In the genomic region with DNA sequence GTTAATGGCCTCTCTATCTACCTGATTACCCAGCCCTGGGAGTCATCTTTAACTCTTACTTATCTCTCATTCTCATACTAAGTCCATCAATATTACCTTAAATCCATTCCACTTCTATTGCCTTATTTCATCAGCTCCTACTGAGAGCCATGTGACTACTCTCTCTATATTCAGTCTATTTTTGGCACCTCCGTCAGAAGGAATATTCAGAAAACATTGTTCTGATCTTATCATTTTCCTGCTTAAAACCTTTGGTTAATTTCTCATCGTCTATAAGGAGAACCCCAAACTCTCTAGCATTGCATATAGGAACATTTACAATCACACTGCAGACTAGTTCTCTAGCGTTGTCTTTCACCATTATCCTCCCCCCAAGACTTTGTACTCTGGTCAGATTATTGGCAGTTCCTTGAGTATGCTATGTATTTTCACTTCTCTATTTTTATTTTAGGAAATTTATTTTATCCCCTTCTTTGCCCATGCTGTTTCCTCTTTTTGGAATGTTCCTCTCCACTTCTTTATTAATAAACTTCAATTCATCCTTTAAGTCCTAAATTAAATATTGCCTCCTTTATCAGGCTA, we compare ENCODE assay signal across 24 cellular contexts. TPM values are rescaled to one million over a fixed set of nuclear protein-coding genes. Genes with fewer than 3 reads are reported as not detected.
"Had no signal": no experiment of that assay in that cellular context is flagged by ENCODE, and none has a peak within 500 bp of the region (broad histone marks: within the 10 kb centered on the region; RNA-seq: fewer than 3 reads in every experiment).

No MANE protein-coding gene starts in this region.

- ATAC-seq: activated CD4-positive, alpha-beta T cell treated with anti-CD3 and anti-CD28 coated beads for 36 hours; activated naive CD4-positive, alpha-beta T cell treated with anti-CD3 and anti-CD28 coated beads, Interleukin-2, amount 50 U/mL, for 72 hours; esophagus mucosa; gastrocnemius medialis; left lobe of liver; natural killer cell treated with Interleukin-12 subunit alpha and Interleukin-12 subunit beta and Interleukin-15 and Interleukin-18, amount 100 ng/mL, for 72 hours; stimulated activated naive B cell treated with anti-CD40 and anti-IgM and Interleukin-4, amounts not matched to agents 10 μg/mL and 1 μg/mL and 100 μg/mL, for 72 hours; WTC11 had no signal

- H3K79me2 ChIP-seq: parathyroid adenoma had no signal

- DNase-seq: activated CD4-positive, alpha-beta T cell treated with anti-CD3 and anti-CD28 coated beads for 36 hours; activated CD4-positive, alpha-beta T cell treated with anti-CD3 and anti-CD28 coated beads, Interleukin-2, amount 50 U/mL, for 48 hours; activated gamma-delta T cell; adrenal gland; cerebellar nuclear complex; cortex of kidney; gastrocnemius medialis; head of caudate nucleus; sigmoid colon; spleen; stimulated activated naive B cell treated with anti-CD40 and anti-IgM and Interleukin-4, amounts not matched to agents 10 μg/mL and 1 μg/mL and 100 μg/mL, for 72 hours; upper lobe of left lung had no signal

- FAIRE-seq: bronchial epithelial cell, keratinocyte, TTC549 had no signal

- H3K4me3 ChIP-seq: adrenal gland, gastrocnemius medialis, lung, sigmoid colon, spleen, thoracic aorta, upper lobe of left lung had no signal

- H3K4me1 ChIP-seq: adrenal gland, gastrocnemius medialis, parathyroid adenoma, sigmoid colon, spleen, upper lobe of left lung had no signal

- H2AFZ ChIP-seq: parathyroid adenoma had no signal

- H3K9me3 ChIP-seq: adrenal gland, gastrocnemius medialis, neutrophil, sigmoid colon, spleen, thoracic aorta, upper lobe of left lung had no signal

- H3K27ac ChIP-seq: adrenal gland, gastrocnemius medialis, neutrophil, parathyroid adenoma, sigmoid colon, spleen, thoracic aorta, upper lobe of left lung had no signal

- H3K36me3 ChIP-seq: adrenal gland, gastrocnemius medialis, neutrophil, sigmoid colon, spleen, thoracic aorta, upper lobe of left lung had no signal

- H3K27me3 ChIP-seq: adrenal gland, neutrophil, sigmoid colon, upper lobe of left lung had no signal

- H3K9ac ChIP-seq: parathyroid adenoma had no signal

RNA-seq across cellular contexts. Expression of gene RTL9, which starts 27.1 kb away (rescaled TPM):
- total RNA-seq: bronchial epithelial cell; esophagus mucosa; natural killer cell treated with Interleukin-12 subunit alpha and Interleukin-12 subunit beta and Interleukin-15 and Interleukin-18, amount 100 ng/mL, for 72 hours; spleen had no signal
- polyA plus RNA-seq: spleen had no signal
